ENCODE assay signal across 31 cellular contexts in genomic region chr4:150218447-150218846, GRCh38.
"Had no signal": no experiment of that assay in that cellular context is flagged by ENCODE, and none has a peak within 500 bp of the region (broad histone marks: within the 10 kb centered on the region; RNA-seq: fewer than 3 reads in every experiment).

No MANE protein-coding gene starts in this region.

- H3K9me3 ChIP-seq: gastroesophageal sphincter, neutrophil, thoracic aorta, vagina had no signal

- H3K36me3 ChIP-seq: cardiac muscle cell, neutrophil, thoracic aorta, vagina, WERI-Rb-1 had no signal

- H3K27me3 Mint-ChIP-seq: activated naive CD8-positive, alpha-beta T cell treated with anti-CD3 and anti-CD28 coated beads, Interleukin-2, amount 50 U/mL, for 24 hours; stimulated activated naive CD8-positive, alpha-beta T cell treated with anti-CD3 and anti-CD28 coated beads, Interleukin-15, Interleukin-2, amounts not matched to agents 100 ng/mL and 50 ng/mL, for 24 hours; type B pancreatic cell had no signal

- H2AFZ ChIP-seq: hepatocyte had no signal

- H3K9me3 Mint-ChIP-seq: activated CD4-positive, alpha-beta memory T cell treated with anti-CD3 and anti-CD28 coated beads, Interleukin-2, amount 10 ng/mL, durations not matched to agents 7 days and 5 days; activated CD4-positive, alpha-beta T cell treated with anti-CD3 and anti-CD28 coated beads, Interleukin-2, amount 10 ng/mL, durations not matched to agents 7 days and 5 days; activated naive CD4-positive, alpha-beta T cell treated with anti-CD3 and anti-CD28 coated beads, Interleukin-2, amount 50 U/mL, for 24 hours; activated naive CD8-positive, alpha-beta T cell treated with anti-CD3 and anti-CD28 coated beads, Interleukin-2, amount 50 U/mL, for 24 hours; activated T-helper 2 cell treated with anti-CD3 and anti-CD28 coated beads, Interferon-gamma antibody, Interleukin-2, Interleukin-4, amounts not matched to agents 10 μg/mL and 5 μg/mL and 100 μg/mL, durations not matched to agents 14 hours and 24 hours and 36 hours; effector memory CD8-positive, alpha-beta T cell; naive thymus-derived CD8-positive, alpha-beta T cell; stimulated activated naive CD8-positive, alpha-beta T cell treated with anti-CD3 and anti-CD28 coated beads, Interleukin-15, Interleukin-2, amounts not matched to agents 100 ng/mL and 50 ng/mL, for 24 hours; type B pancreatic cell had no signal

- ATAC-seq: activated naive CD8-positive, alpha-beta T cell treated with anti-CD3 and anti-CD28 coated beads, Interleukin-2, amount 50 U/mL, for 24 hours; effector memory CD8-positive, alpha-beta T cell; gastroesophageal sphincter; left cardiac atrium; left ventricle myocardium superior; naive thymus-derived CD8-positive, alpha-beta T cell; sciatic nerve; T-helper 17 cell had no signal

- H3K27ac ChIP-seq: cardiac muscle cell, gastroesophageal sphincter, hepatocyte, neutrophil, skin epidermis, thoracic aorta, vagina, WERI-Rb-1 had no signal

- H3K27me3 ChIP-seq: cardiac muscle cell, gastroesophageal sphincter, hepatocyte, neutrophil, vagina had no signal

- H3K79me2 ChIP-seq: hepatocyte had no signal

- H3K4me1 Mint-ChIP-seq: activated CD4-positive, alpha-beta memory T cell treated with anti-CD3 and anti-CD28 coated beads, Interleukin-2, amount 10 ng/mL, durations not matched to agents 7 days and 5 days; activated CD4-positive, alpha-beta T cell treated with anti-CD3 and anti-CD28 coated beads, Interleukin-2, amount 10 ng/mL, durations not matched to agents 7 days and 5 days; activated naive CD4-positive, alpha-beta T cell treated with anti-CD3 and anti-CD28 coated beads, Interleukin-2, amount 50 U/mL, for 24 hours; activated naive CD8-positive, alpha-beta T cell treated with anti-CD3 and anti-CD28 coated beads, Interleukin-2, amount 50 U/mL, for 24 hours; naive thymus-derived CD8-positive, alpha-beta T cell; T-helper 17 cell had no signal

- H3K36me3 Mint-ChIP-seq: activated naive CD4-positive, alpha-beta T cell treated with anti-CD3 and anti-CD28 coated beads, Interleukin-2, amount 50 U/mL, for 24 hours; naive thymus-derived CD8-positive, alpha-beta T cell had no signal

- DNase-seq: activated CD4-positive, alpha-beta memory T cell treated with anti-CD3 and anti-CD28 coated beads, Interleukin-2, amount 10 ng/mL, durations not matched to agents 7 days and 5 days; activated CD4-positive, alpha-beta T cell treated with anti-CD3 and anti-CD28 coated beads for 1 hour; activated CD4-positive, alpha-beta T cell treated with anti-CD3 and anti-CD28 coated beads, Interleukin-2, amount 10 ng/mL, durations not matched to agents 7 days and 5 days; activated naive CD8-positive, alpha-beta T cell treated with anti-CD3 and anti-CD28 coated beads, Interleukin-2, amount 50 U/mL, for 24 hours; activated T-cell treated with anti-CD3 and anti-CD28 coated beads, Interleukin-2, amount 50 U/mL, for 48 hours; cerebellar nuclear complex; cortex of kidney; effector memory CD8-positive, alpha-beta T cell; erythroblast; islet precursor cell; left cardiac atrium; mammary epithelial cell; naive thymus-derived CD8-positive, alpha-beta T cell; stimulated activated CD4-positive, alpha-beta T cell treated with anti-CD3 and anti-CD28 coated beads, Interleukin-12 subunit alpha, Interleukin-12 subunit beta, amount 100 ng/mL, for 4 hours; stimulated activated CD4-positive, alpha-beta T cell treated with anti-CD3 and anti-CD28 coated beads, Interleukin-4, amount 100 ng/mL, for 1 hour; T-helper 17 cell; T1000; WERI-Rb-1 had no signal

- H3K27ac Mint-ChIP-seq: activated CD4-positive, alpha-beta memory T cell treated with anti-CD3 and anti-CD28 coated beads, Interleukin-2, amount 10 ng/mL, durations not matched to agents 7 days and 5 days; activated CD4-positive, alpha-beta T cell treated with anti-CD3 and anti-CD28 coated beads, Interleukin-2, amount 10 ng/mL, durations not matched to agents 7 days and 5 days; activated naive CD4-positive, alpha-beta T cell treated with anti-CD3 and anti-CD28 coated beads, Interleukin-2, amount 50 U/mL, for 24 hours; activated naive CD8-positive, alpha-beta T cell treated with anti-CD3 and anti-CD28 coated beads, Interleukin-2, amount 50 U/mL, for 24 hours; activated T-helper 2 cell treated with anti-CD3 and anti-CD28 coated beads, Interferon-gamma antibody, Interleukin-2, Interleukin-4, amounts not matched to agents 10 μg/mL and 5 μg/mL and 100 μg/mL, durations not matched to agents 14 hours and 24 hours and 36 hours; effector memory CD8-positive, alpha-beta T cell; naive thymus-derived CD8-positive, alpha-beta T cell; stimulated activated naive CD8-positive, alpha-beta T cell treated with anti-CD3 and anti-CD28 coated beads, Interleukin-15, Interleukin-2, amounts not matched to agents 100 ng/mL and 50 ng/mL, for 24 hours; T-helper 17 cell had no signal

- H3K4me3 ChIP-seq: cardiac muscle cell, gastroesophageal sphincter, hepatocyte, skin epidermis, thoracic aorta, vagina had no signal

- H3K4me3 Mint-ChIP-seq: activated CD4-positive, alpha-beta memory T cell treated with anti-CD3 and anti-CD28 coated beads, Interleukin-2, amount 10 ng/mL, durations not matched to agents 7 days and 5 days; activated CD4-positive, alpha-beta T cell treated with anti-CD3 and anti-CD28 coated beads, Interleukin-2, amount 10 ng/mL, durations not matched to agents 7 days and 5 days; activated naive CD4-positive, alpha-beta T cell treated with anti-CD3 and anti-CD28 coated beads, Interleukin-2, amount 50 U/mL, for 24 hours; activated naive CD8-positive, alpha-beta T cell treated with anti-CD3 and anti-CD28 coated beads, Interleukin-2, amount 50 U/mL, for 24 hours; effector memory CD8-positive, alpha-beta T cell; naive thymus-derived CD8-positive, alpha-beta T cell; stimulated activated naive CD8-positive, alpha-beta T cell treated with anti-CD3 and anti-CD28 coated beads, Interleukin-15, Interleukin-2, amounts not matched to agents 100 ng/mL and 50 ng/mL, for 24 hours; T-helper 17 cell; type B pancreatic cell had no signal
